Comparison of ENCODE assay signal across 24 cellular contexts in the genomic region with DNA sequence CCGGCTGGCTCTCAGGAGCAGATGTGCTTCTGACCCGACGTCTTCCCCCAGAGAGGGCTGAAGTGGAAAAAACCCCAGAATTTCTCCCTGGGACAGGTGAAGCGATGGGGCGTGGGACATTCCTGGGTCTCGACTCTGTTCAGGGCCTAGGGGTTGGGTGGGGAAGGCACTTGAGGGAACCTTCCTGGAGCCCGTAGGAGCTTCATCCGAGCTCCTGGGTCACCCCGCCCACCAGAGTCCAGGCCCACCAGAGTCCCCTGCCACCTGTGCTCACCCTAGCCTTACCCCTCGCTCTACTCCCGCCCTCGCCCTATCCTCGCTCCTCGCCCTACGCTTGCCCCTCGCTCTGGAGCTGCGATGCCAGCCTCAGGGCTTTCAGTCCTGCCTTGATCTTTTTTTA. TPM values are rescaled to one million over a fixed set of nuclear protein-coding genes. Genes with fewer than 3 reads are reported as not detected.
"Had no signal": no experiment of that assay in that cellular context is flagged by ENCODE, and none has a peak within 500 bp of the region (broad histone marks: within the 10 kb centered on the region; RNA-seq: fewer than 3 reads in every experiment).

No MANE protein-coding gene starts in this region.

- ATAC-seq: activated CD8-positive, alpha-beta memory T cell treated with anti-CD3 and anti-CD28 coated beads, Interleukin-2, amount 10 ng/mL, durations not matched to agents 7 days and 5 days; heart right ventricle; naive thymus-derived CD4-positive, alpha-beta T cell had no signal

- H3K9ac ChIP-seq: neural progenitor cell had no signal

- H3K4me3 ChIP-seq: esophagus squamous epithelium, heart right ventricle, left ventricle myocardium inferior, neural progenitor cell, ovary, tibial artery, uterus had no signal

- DNase-seq: activated CD4-positive, alpha-beta T cell treated with anti-CD3 and anti-CD28 coated beads for 1 hour; activated CD4-positive, alpha-beta T cell treated with anti-CD3 and anti-CD28 coated beads, Interleukin-2, amount 50 U/mL, for 48 hours; activated CD8-positive, alpha-beta memory T cell treated with anti-CD3 and anti-CD28 coated beads, Interleukin-2, amount 10 ng/mL, durations not matched to agents 7 days and 5 days; activated effector memory CD4-positive, alpha-beta T cell treated with Interleukin-2 at 50 U/mL for 16 hours; activated T-cell treated with anti-CD3 and anti-CD28 coated beads, Interleukin-2, amount 50 U/mL, for 1 hour; cerebellar nuclear complex; effector CD8-positive, alpha-beta T cell; esophagus squamous epithelium; heart right ventricle; left ventricle myocardium inferior; naive thymus-derived CD4-positive, alpha-beta T cell; stimulated activated naive CD4-positive, alpha-beta T cell treated with Interleukin-2 at 50 U/mL for 16 hours; uterus; WERI-Rb-1 had no signal

- H3K27ac ChIP-seq: esophagus squamous epithelium, heart right ventricle, left ventricle myocardium inferior, neural progenitor cell, ovary, tibial artery, uterus, WERI-Rb-1 had no signal

- H3K4me3 Mint-ChIP-seq: activated CD8-positive, alpha-beta memory T cell treated with anti-CD3 and anti-CD28 coated beads, Interleukin-2, amount 10 ng/mL, durations not matched to agents 7 days and 5 days; activated naive CD4-positive, alpha-beta T cell treated with anti-CD3 and anti-CD28 coated beads, Interleukin-2, amount 50 U/mL, for 24 hours; memory B cell; naive thymus-derived CD4-positive, alpha-beta T cell; neural progenitor cell had no signal

- H3K27ac Mint-ChIP-seq: activated CD8-positive, alpha-beta memory T cell treated with anti-CD3 and anti-CD28 coated beads, Interleukin-2, amount 10 ng/mL, durations not matched to agents 7 days and 5 days; activated naive CD4-positive, alpha-beta T cell treated with anti-CD3 and anti-CD28 coated beads, Interleukin-2, amount 50 U/mL, for 24 hours; memory B cell; neural progenitor cell had no signal

- H3K27me3 ChIP-seq: esophagus squamous epithelium, heart right ventricle, neural progenitor cell, ovary, tibial artery, uterus had no signal

- H3K9me3 ChIP-seq: esophagus squamous epithelium, heart right ventricle, left ventricle myocardium inferior, ovary, tibial artery, uterus had no signal

- H3K9me3 Mint-ChIP-seq: activated naive CD4-positive, alpha-beta T cell treated with anti-CD3 and anti-CD28 coated beads, Interleukin-2, amount 50 U/mL, for 24 hours; memory B cell had no signal

- H3K36me3 ChIP-seq: neural progenitor cell, ovary, uterus had no signal

- H3K4me1 Mint-ChIP-seq: activated CD8-positive, alpha-beta memory T cell treated with anti-CD3 and anti-CD28 coated beads, Interleukin-2, amount 10 ng/mL, durations not matched to agents 7 days and 5 days; activated naive CD4-positive, alpha-beta T cell treated with anti-CD3 and anti-CD28 coated beads, Interleukin-2, amount 50 U/mL, for 24 hours; neural progenitor cell had no signal

- FAIRE-seq: bronchial epithelial cell had no signal

- H3K4me1 ChIP-seq: esophagus squamous epithelium, heart right ventricle, left ventricle myocardium inferior, neural progenitor cell, tibial artery, uterus had no signal

- H2AFZ ChIP-seq: neural progenitor cell had no signal

- H3K4me2 ChIP-seq: neural progenitor cell had no signal

- H3K27me3 Mint-ChIP-seq: activated CD8-positive, alpha-beta memory T cell treated with anti-CD3 and anti-CD28 coated beads, Interleukin-2, amount 10 ng/mL, durations not matched to agents 7 days and 5 days; activated naive CD4-positive, alpha-beta T cell treated with anti-CD3 and anti-CD28 coated beads, Interleukin-2, amount 50 U/mL, for 24 hours; memory B cell; naive thymus-derived CD4-positive, alpha-beta T cell had no signal

RNA-seq across cellular contexts. Expression of gene NLRP9, which starts 39.9 kb away (rescaled TPM):
- total RNA-seq: activated CD8-positive, alpha-beta memory T cell treated with anti-CD3 and anti-CD28 coated beads, Interleukin-2, amount 10 ng/mL, durations not matched to agents 7 days and 5 days; bronchial epithelial cell; esophagus squamous epithelium; heart right ventricle; kidney epithelial cell; left ventricle myocardium inferior; mucosa of gallbladder; naive thymus-derived CD4-positive, alpha-beta T cell; ovary; subcutaneous adipose tissue; T-helper 1 cell treated with Interleukin-12 subunit alpha and Interleukin-12 subunit beta and Interleukin-4 antibody, amounts not matched to agents 30 ng/mL and 1 ng/mL, for 36 hours had no signal
- polyA plus RNA-seq: heart right ventricle; naive thymus-derived CD4-positive, alpha-beta T cell had no signal
